Comparison of ENCODE assay signal across 10 cellular contexts in the genomic region with DNA sequence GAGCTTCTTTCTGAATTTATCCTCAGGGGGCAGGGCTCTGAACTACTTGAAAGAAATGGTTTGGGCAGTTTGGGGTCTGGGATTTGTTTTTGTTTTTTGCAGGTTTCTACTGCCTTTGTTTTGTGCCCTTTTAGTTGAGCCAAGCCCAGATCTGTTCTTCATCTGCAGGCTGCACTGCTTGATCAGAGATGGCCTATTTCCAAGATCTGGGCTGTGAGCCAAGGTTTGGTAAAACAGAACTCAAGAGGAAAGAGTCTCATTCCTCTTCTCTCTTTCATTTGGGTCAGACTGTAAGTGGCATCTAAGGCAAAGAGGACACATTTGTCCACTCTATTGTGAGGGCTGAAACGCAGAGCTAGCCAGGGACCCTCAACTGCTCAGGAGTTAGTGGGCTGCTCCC.
A peak's percentile ranks its signal among the peaks of the same experiment; 100 is the strongest.
DNase-seq lines count a peak whose midpoint lies in the region; ATAC-seq and TF ChIP-seq lines count a peak whose summit lies in the region.
"Had no signal": no experiment of that assay in that cellular context is flagged by ENCODE, and none has a peak within 500 bp of the region (broad histone marks: within the 10 kb centered on the region; RNA-seq: fewer than 3 reads in every experiment).

No MANE protein-coding gene starts in this region.

- H3K27me3 ChIP-seq in adrenal gland (no peaks in the 10 kb centered on the region), heart right ventricle (no peaks in the 10 kb centered on the region)
- H3K27me3 ChIP-seq: upper lobe of left lung had no signal

- WGBS in adrenal gland, 4 donors: 24 to 55% (median 37%) methylated on average over 1 of the region's 1 CpG
- 21 to 49% methylated on average over 1 of the region's 1 CpG for WGBS in heart right ventricle, 2 donors

- TF ChIP-seq POLR2A in adrenal gland (IDR thresholded peaks at IDR 0.05): no peak

- ATAC-seq in heart right ventricle (peak in 7 of 8 donors; percentile 56 to 82 (median 71)), HG03469 (IDR thresholded peaks at IDR 0.05; ENCODE audit: unreplicated experiment) (no peak), HG02623 (IDR thresholded peaks at IDR 0.05; ENCODE audit: unreplicated experiment) (no peak), HG03280 (IDR thresholded peaks at IDR 0.05; ENCODE audit: unreplicated experiment) (no peak), HG02759 (IDR thresholded peaks at IDR 0.05; ENCODE audit: unreplicated experiment) (no peak)

- H3K9me3 ChIP-seq in adrenal gland (replicated peaks in 1 of 3) (no peaks in the 10 kb centered on the region), heart right ventricle (no peaks in the 10 kb centered on the region)
- H3K9me3 ChIP-seq: upper lobe of left lung had no signal

- H3K4me3 ChIP-seq in adrenal gland (no peak overlapping the region), heart right ventricle (no peak overlapping the region)
- H3K4me3 ChIP-seq: skin epidermis, upper lobe of left lung had no signal

- intact Hi-C loops in adrenal gland (cut with DNase I): no loop called here
- intact Hi-C loops in heart right ventricle (cut with DNase I): no loop called here

- H3K4me1 ChIP-seq in adrenal gland (replicated peaks in 1 of 2) (peaks cover 0 to 9% of the 10 kb centered on the region in 2 donors), heart right ventricle (peaks cover 5 to 18% (median 14%) of the 10 kb centered on the region in 9 donors)

- H3K36me3 ChIP-seq in adrenal gland (replicated peaks in 1 of 2) (no peaks in the 10 kb centered on the region), heart right ventricle (no peaks in the 10 kb centered on the region)
- H3K36me3 ChIP-seq: upper lobe of left lung had no signal

- H3K27ac ChIP-seq in adrenal gland: no peak overlapping the region
- H3K27ac ChIP-seq in heart right ventricle: peak overlapping the region in 5 of 10 donors; percentile 4 to 30 (median 26)
- H3K27ac ChIP-seq: upper lobe of left lung had no signal

- TF ChIP-seq CTCF in adrenal gland (IDR thresholded peaks at IDR 0.05) (no peak), heart right ventricle (IDR thresholded peaks at IDR 0.05) (peak in 2 of 9 donors; percentile 16 to 21)

- DNase-seq in GM04503 (ENCODE audit: low read depth) (peak; percentile 30), adrenal gland (peak; percentile 74 to 89 (median 83)), heart right ventricle (peak in 1 of 2 donors; percentile 65), renal cortical epithelial cell (ENCODE audit: low read depth) (peak; percentile 25)

Comparison
In these comparisons a context has a peak if more than half of its experiments do, and no peak if none do; other contexts are left out.
1. ATAC-seq: peak in heart right ventricle (7 of 8); none in HG03469 (single experiment), HG02623 (single experiment), HG03280 (single experiment) and HG02759 (single experiment).